Comparison of ENCODE assay signal across 20 cellular contexts in the genomic region with DNA sequence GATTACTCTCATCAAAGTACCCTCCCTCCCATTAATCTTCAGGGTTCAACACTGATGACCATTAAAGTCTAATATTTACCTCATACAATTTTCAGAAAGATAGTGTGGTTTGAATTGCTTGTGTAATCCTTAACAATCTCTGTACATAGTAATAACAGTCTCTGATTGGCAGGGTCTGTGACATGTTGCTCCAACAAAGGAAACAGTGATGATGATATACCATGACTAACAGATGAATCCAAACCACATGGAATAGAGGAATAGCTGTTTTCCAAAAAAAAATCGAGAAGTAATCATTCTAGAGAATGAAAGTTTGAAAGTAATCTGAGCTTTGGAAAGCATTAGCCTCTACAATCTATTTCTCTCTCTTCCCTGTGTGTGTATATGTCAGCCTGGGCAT.
DNase-seq lines count a peak whose midpoint lies in the region; ATAC-seq and TF ChIP-seq lines count a peak whose summit lies in the region.
"Had no signal": no experiment of that assay in that cellular context is flagged by ENCODE, and none has a peak within 500 bp of the region (broad histone marks: within the 10 kb centered on the region; RNA-seq: fewer than 3 reads in every experiment).

No MANE protein-coding gene starts in this region.

- intact Hi-C loops in ascending aorta (cut with DNase I): no loop called here

- TF ChIP-seq CTCF in astrocyte of the spinal cord (IDR thresholded peaks at IDR 0.05; ENCODE audit: low read depth, low read length) (no peak), foreskin fibroblast (IDR thresholded peaks at IDR 0.05; ENCODE audit: low read depth, low read length) (no peak), GM13977 (IDR thresholded peaks at IDR 0.05; ENCODE audit: extremely low read depth, insufficient read depth, missing control alignments) (no peak), ascending aorta (IDR thresholded peaks at IDR 0.05) (no peak)

- no peaks in the 10 kb centered on the region for H3K27me3 ChIP-seq in ascending aorta
- H3K27me3 ChIP-seq: dorsolateral prefrontal cortex had no signal

- no peaks in the 10 kb centered on the region for H3K9me3 ChIP-seq in ascending aorta

- no peak for ATAC-seq in GM18511 (IDR thresholded peaks at IDR 0.05; ENCODE audit: unreplicated experiment)
- ATAC-seq: CD8-positive, alpha-beta T cell; left colon had no signal

- no peak overlapping the region for H3K4me3 ChIP-seq in astrocyte of the spinal cord (ENCODE audit: low read depth, low read length)
- no peak overlapping the region for H3K4me3 ChIP-seq in foreskin fibroblast (ENCODE audit: low read depth in 1 of 2, low read length in 2 of 2)
- H3K4me3 ChIP-seq in ascending aorta: no peak overlapping the region
- H3K4me3 ChIP-seq: dorsolateral prefrontal cortex had no signal

- no peaks in the 10 kb centered on the region for H3K4me1 ChIP-seq in ascending aorta

- no peaks in the 10 kb centered on the region for H3K36me3 ChIP-seq in ascending aorta

- peak; percentile 84 for DNase-seq in HT1080 (ENCODE audit: low read depth)
- peak; percentile 28 for DNase-seq in astrocyte of the spinal cord (ENCODE audit: low read depth, low spot score)
- peak; percentile 56 to 60 for DNase-seq in foreskin fibroblast
- no peak for DNase-seq in GM13977 (ENCODE audit: low spot score)
- no peak for DNase-seq in activated effector memory CD4-positive, alpha-beta T cell treated with anti-CD3 and anti-CD28 coated beads, Interleukin-2, amount 50 U/mL, for 16 hours
- DNase-seq in ascending aorta (ENCODE audit: low spot score in 2 of 2): no peak
- DNase-seq: activated CD4-positive, alpha-beta memory T cell treated with anti-CD3 and anti-CD28 coated beads for 36 hours; activated gamma-delta T cell treated with Interleukin-2 at 50 U/mL for 16 hours; AML-193; CD8-positive, alpha-beta T cell; dorsolateral prefrontal cortex; Karpas-422; left colon; mesendoderm; NCI-H1092 treated with DMSO at 0.1 percent for 48 hours; NCI-H2029 treated with DMSO at 0.1 percent for 48 hours; retina; stimulated activated CD4-positive, alpha-beta T cell treated with anti-CD3 and anti-CD28 coated beads, Interleukin-4, amount 100 ng/mL, for 24 hours; stimulated activated naive CD4-positive, alpha-beta T cell treated with Interleukin-2 at 50 U/mL for 16 hours had no signal

- no peak overlapping the region for H3K27ac ChIP-seq in ascending aorta
- H3K27ac ChIP-seq: dorsolateral prefrontal cortex had no signal

- in situ Hi-C loops in astrocyte of the spinal cord (cut with HindIII; ENCODE audit: low sequenced_read_pairs) (no loop called here), GM13977 (cut with MboI; ENCODE audit: low pct_unique_long_range_greater_than_20kb, low sequenced_read_pairs, unreplicated experiment) (no loop called here)

Comparison
In these comparisons a context has a peak if more than half of its experiments do, and no peak if none do; other contexts are left out.
1. DNase-seq: peak in HT1080 (single experiment), astrocyte of the spinal cord (single experiment) and foreskin fibroblast (2 of 2); none in GM13977 (single experiment), activated effector memory CD4-positive, alpha-beta T cell treated with anti-CD3 and anti-CD28 coated beads, Interleukin-2, amount 50 U/mL, for 16 hours (single experiment) and ascending aorta (0 of 2).